20 cellular contexts compared by ENCODE assay signal in the genomic region with DNA sequence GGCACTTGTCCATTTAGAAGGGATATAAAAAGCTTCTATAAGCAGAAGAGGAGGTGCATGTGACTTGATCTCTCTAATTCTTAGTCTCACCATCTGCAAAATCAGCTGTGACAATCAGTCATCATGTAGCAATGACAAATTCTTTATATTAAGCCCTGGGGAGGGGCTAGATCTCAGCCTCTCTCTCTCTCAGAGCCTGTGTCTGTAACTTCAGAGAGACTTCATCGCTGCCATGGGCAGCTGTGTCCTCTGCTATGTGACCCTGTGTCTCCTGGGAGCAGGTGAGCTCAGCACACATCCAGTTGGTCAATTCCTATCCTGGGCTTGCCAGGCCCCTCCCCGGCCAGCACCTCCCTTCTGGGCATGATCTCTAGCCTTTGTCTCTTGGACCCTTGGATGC.
DNase-seq lines count a peak whose midpoint lies in the region; TF ChIP-seq lines count a peak whose summit lies in the region.
"Had no signal": no experiment of that assay in that cellular context is flagged by ENCODE, and none has a peak within 500 bp of the region (broad histone marks: within the 10 kb centered on the region; RNA-seq: fewer than 3 reads in every experiment).

No MANE protein-coding gene starts in this region.

- no peaks in the 10 kb centered on the region for H3K9me3 Mint-ChIP-seq in endothelial cell (ENCODE audit: unreplicated experiment)
- H3K9me3 Mint-ChIP-seq in neural progenitor cell: no peaks in the 10 kb centered on the region
- H3K9me3 Mint-ChIP-seq: CD4-positive, alpha-beta T cell; CD8-positive, alpha-beta memory T cell; H9 had no signal

- peaks cover 10% of the 10 kb centered on the region for H3K4me1 ChIP-seq in neural progenitor cell

- H3K4me3 Mint-ChIP-seq in endothelial cell (ENCODE audit: unreplicated experiment): peak overlapping the region; percentile 21
- H3K4me3 Mint-ChIP-seq in neural progenitor cell: no peak overlapping the region
- H3K4me3 Mint-ChIP-seq: B cell; CD4-positive, alpha-beta T cell; CD8-positive, alpha-beta memory T cell; H9 had no signal

- H2AFZ ChIP-seq in neural progenitor cell (replicated peaks): peak overlapping the region; percentile 28
- H2AFZ ChIP-seq: GM23248 had no signal

- no peak overlapping the region for H3K9ac ChIP-seq in neural progenitor cell
- H3K9ac ChIP-seq: BLaER1, GM23248 had no signal

- H3K36me3 ChIP-seq in neural progenitor cell: no peaks in the 10 kb centered on the region
- H3K36me3 ChIP-seq: BLaER1 had no signal

- H4K20me1 ChIP-seq in neural progenitor cell (ENCODE audit: low read depth): no peaks in the 10 kb centered on the region
- H4K20me1 ChIP-seq: BLaER1 had no signal

- H3K27ac Mint-ChIP-seq in endothelial cell (ENCODE audit: unreplicated experiment) (no peak overlapping the region), neural progenitor cell (no peak overlapping the region)
- H3K27ac Mint-ChIP-seq: B cell; CD4-positive, alpha-beta T cell; CD8-positive, alpha-beta memory T cell; H9 had no signal

- no peak overlapping the region for H3K4me3 ChIP-seq in neural progenitor cell
- no peak overlapping the region for H3K4me3 ChIP-seq in foreskin fibroblast (ENCODE audit: low read depth in 1 of 2, low read length in 2 of 2)
- H3K4me3 ChIP-seq: BLaER1, GM12878, GM23248 had no signal

- no peak overlapping the region for H3K27ac ChIP-seq in neural progenitor cell
- H3K27ac ChIP-seq: 22Rv1, BLaER1, C4-2B, GM23248 had no signal

- TF ChIP-seq CTCF in endothelial cell (IDR thresholded peaks at IDR 0.05; ENCODE audit: unreplicated experiment) (no peak), neural progenitor cell (IDR thresholded peaks at IDR 0.05) (no peak), foreskin fibroblast (IDR thresholded peaks at IDR 0.05; ENCODE audit: low read depth, low read length) (no peak)

- H3K27me3 Mint-ChIP-seq in endothelial cell (ENCODE audit: unreplicated experiment): no peaks in the 10 kb centered on the region
- no peaks in the 10 kb centered on the region for H3K27me3 Mint-ChIP-seq in neural progenitor cell (ENCODE audit: insufficient read depth, low read depth)

- no peak overlapping the region for H3K4me2 ChIP-seq in neural progenitor cell
- H3K4me2 ChIP-seq: BLaER1 had no signal

- no peaks in the 10 kb centered on the region for H3K79me2 ChIP-seq in neural progenitor cell (ENCODE audit: low read depth)

- DNase-seq in NCI-H82 (lab: John Stamatoyannopoulos, UW): peak; percentile 53
- DNase-seq in NCI-H82 treated with DMSO at 0.1 percent for 48 hours (lab: John Stamatoyannopoulos, UW; ENCODE audit: unreplicated experiment): no peak
- no peak for DNase-seq in endothelial cell (ENCODE audit: low spot score)
- no peak for DNase-seq in neural progenitor cell (ENCODE audit: low spot score)
- no peak for DNase-seq in anterior cingulate cortex (lab: John Stamatoyannopoulos, UW)
- DNase-seq in T-helper 1 cell: no peak
- no peak for DNase-seq in foreskin fibroblast
- DNase-seq: CD4-positive, alpha-beta T cell; CD8-positive, alpha-beta memory T cell; DMS 273 treated with DMSO at 0.1 percent for 48 hours; DMS79; EL; GDM1; GM23248; H9 had no signal

- peaks cover 52% of the 10 kb centered on the region for H3K27me3 ChIP-seq in neural progenitor cell
- H3K27me3 ChIP-seq: BLaER1 had no signal

- no peaks in the 10 kb centered on the region for H3K36me3 Mint-ChIP-seq in endothelial cell (ENCODE audit: low read depth, unreplicated experiment)
- H3K36me3 Mint-ChIP-seq in neural progenitor cell: no peaks in the 10 kb centered on the region
- H3K36me3 Mint-ChIP-seq: CD8-positive, alpha-beta memory T cell had no signal

- H3K9me3 ChIP-seq in neural progenitor cell (ENCODE audit: low read depth): no peaks in the 10 kb centered on the region
- H3K9me3 ChIP-seq: BLaER1 had no signal

- H3K4me1 Mint-ChIP-seq in endothelial cell (ENCODE audit: unreplicated experiment): peaks cover 22% of the 10 kb centered on the region
- peaks cover 7% of the 10 kb centered on the region for H3K4me1 Mint-ChIP-seq in neural progenitor cell
- H3K4me1 Mint-ChIP-seq: B cell had no signal

- no peaks in the 10 kb centered on the region for H3F3A ChIP-seq in neural progenitor cell (ENCODE audit: low read depth)
